Comparison of ENCODE assay signal across 1 cellular context in genomic region chr1:10494754-10495474, GRCh38.
TF ChIP-seq lines count a peak whose summit lies in the region.

No MANE protein-coding gene starts in this region.

TF ChIP-seq in IMR-90, 13 proteins besides CTCF, POLR2A, EP300 and RAD21:
- TF ChIP-seq MAFK (IDR thresholded peaks at IDR 0.05; ENCODE audit: low read depth, low read length), result no peak
- TF ChIP-seq SMC3 (IDR thresholded peaks at IDR 0.05; ENCODE audit: low read depth, low read length), result peak; percentile 62
